Comparison of ENCODE assay signal across 14 cellular contexts in the genomic region with DNA sequence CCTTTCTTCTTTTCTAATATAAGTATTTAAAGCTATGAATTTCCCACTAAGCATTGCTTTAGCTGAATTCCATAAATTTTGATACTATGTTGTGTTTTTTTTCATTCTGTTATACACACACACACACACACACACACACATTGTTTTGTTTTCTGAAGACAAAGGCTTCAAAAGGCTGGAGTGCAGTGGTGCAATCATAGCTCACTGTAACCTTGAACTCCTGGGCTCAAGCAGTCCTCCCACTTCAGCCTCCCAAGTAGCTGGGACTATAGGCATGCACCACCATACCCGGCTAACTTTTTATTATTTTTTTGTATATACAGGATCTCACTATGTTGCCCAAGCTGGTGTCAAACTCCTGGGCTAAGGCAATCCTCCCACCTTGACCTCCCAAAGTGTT. TPM values are rescaled to one million over a fixed set of nuclear protein-coding genes. Genes with fewer than 3 reads are reported as not detected.
"Had no signal": no experiment of that assay in that cellular context is flagged by ENCODE, and none has a peak within 500 bp of the region (broad histone marks: within the 10 kb centered on the region; RNA-seq: fewer than 3 reads in every experiment).

No MANE protein-coding gene starts in this region.

RNA-seq across cellular contexts. Expression of a gene that starts 26.1 kb away (rescaled TPM):
- total RNA-seq: activated CD4-positive, alpha-beta memory T cell treated with anti-CD3 and anti-CD28 coated beads, Interleukin-2, amount 10 ng/mL, durations not matched to agents 7 days and 5 days; activated CD4-positive, alpha-beta T cell treated with anti-CD3 and anti-CD28 coated beads for 36 hours; activated CD4-positive, alpha-beta T cell treated with anti-CD3 and anti-CD28 coated beads, Interleukin-2, amount 10 ng/mL, durations not matched to agents 7 days and 5 days; activated CD8-positive, alpha-beta memory T cell treated with anti-CD3 and anti-CD28 coated beads for 36 hours; activated CD8-positive, alpha-beta T cell treated with anti-CD3 and anti-CD28 coated beads, Interleukin-2, amount 10 ng/mL, durations not matched to agents 7 days and 5 days; activated naive CD4-positive, alpha-beta T cell treated with anti-CD3 and anti-CD28 coated beads for 36 hours; activated naive CD4-positive, alpha-beta T cell treated with anti-CD3 and anti-CD28 coated beads, Interleukin-2, amount 50 U/mL, for 72 hours; activated naive CD8-positive, alpha-beta T cell treated with anti-CD3 and anti-CD28 coated beads for 36 hours; body of pancreas; T-cell; T-helper 1 cell treated with Interleukin-12 subunit alpha and Interleukin-12 subunit beta and Interleukin-4 antibody, amounts not matched to agents 30 ng/mL and 1 ng/mL, for 36 hours; T-helper 17 cell; T-helper 2 cell treated with Interferon-gamma antibody and Interleukin-4, amounts not matched to agents 100 ng/mL and 5 ng/mL, for 36 hours; WTC11 had no signal
